38 cellular contexts compared by ENCODE assay signal in genomic region chr17:28530926-28531325, GRCh38. TPM values are rescaled to one million over a fixed set of nuclear protein-coding genes. Genes with fewer than 3 reads are reported as not detected.
"Had no signal": no experiment of that assay in that cellular context is flagged by ENCODE, and none has a peak within 500 bp of the region (broad histone marks: within the 10 kb centered on the region; RNA-seq: fewer than 3 reads in every experiment).

No MANE protein-coding gene starts in this region.

- FAIRE-seq: endometrium, islet of Langerhans had no signal

- DNase-seq: cortex of kidney; effector memory CD8-positive, alpha-beta T cell; erythroblast; esophagus squamous epithelium; foreskin melanocyte; glutamatergic neuron; heart right ventricle; hippocampal formation; left cardiac atrium; mesenchymal stem cell; naive B cell; sigmoid colon; stimulated activated CD4-positive, alpha-beta T cell treated with anti-CD3 and anti-CD28 coated beads, Interleukin-2, amount 100 ng/mL, for 24 hours; stimulated activated CD4-positive, alpha-beta T cell treated with anti-CD3 and anti-CD28 coated beads, Interleukin-4, amount 100 ng/mL, for 24 hours; stimulated activated naive CD4-positive, alpha-beta T cell treated with Interleukin-2 at 50 U/mL for 16 hours; stomach; tibial artery had no signal

- H3K9me3 Mint-ChIP-seq: effector memory CD8-positive, alpha-beta T cell; mesothelial cell of epicardium; naive B cell; natural killer cell treated with Interleukin-12 subunit alpha and Interleukin-12 subunit beta and Interleukin-15 and Interleukin-18, amount 100 ng/mL, for 72 hours; neural crest cell; stimulated activated effector memory CD8-positive, alpha-beta T cell treated with anti-CD3 and anti-CD28 coated beads, Interleukin-12 subunit alpha, Interleukin-12 subunit beta, amount 100 ng/mL, for 72 hours; type B pancreatic cell had no signal

- H3K36me3 ChIP-seq: heart right ventricle, left lung, neutrophil, prostate gland, right atrium auricular region, sigmoid colon, stomach, tibial artery had no signal

- H3K36me3 Mint-ChIP-seq: mesothelial cell of epicardium; naive B cell; natural killer cell treated with Interleukin-12 subunit alpha and Interleukin-12 subunit beta and Interleukin-15 and Interleukin-18, amount 100 ng/mL, for 72 hours; stimulated activated effector memory CD8-positive, alpha-beta T cell treated with anti-CD3 and anti-CD28 coated beads, Interleukin-12 subunit alpha, Interleukin-12 subunit beta, amount 100 ng/mL, for 72 hours; type B pancreatic cell had no signal

- H3K79me2 ChIP-seq: parathyroid adenoma had no signal

- H3K9me3 ChIP-seq: esophagus squamous epithelium, heart right ventricle, left lung, mucosa of descending colon, neutrophil, prostate gland, right atrium auricular region, sigmoid colon, stomach, tibial artery had no signal

- H3K4me3 ChIP-seq: esophagus squamous epithelium, heart right ventricle, left lung, mucosa of descending colon, prostate gland, right atrium auricular region, sigmoid colon, stomach, tibial artery had no signal

- H3K4me1 Mint-ChIP-seq: neural crest cell had no signal

- H3K27ac Mint-ChIP-seq: mesothelial cell of epicardium; natural killer cell treated with Interleukin-12 subunit alpha and Interleukin-12 subunit beta and Interleukin-15 and Interleukin-18, amount 100 ng/mL, for 72 hours; stimulated activated effector memory CD8-positive, alpha-beta T cell treated with anti-CD3 and anti-CD28 coated beads, Interleukin-12 subunit alpha, Interleukin-12 subunit beta, amount 100 ng/mL, for 72 hours; type B pancreatic cell had no signal

- H3K4me3 Mint-ChIP-seq: effector memory CD8-positive, alpha-beta T cell; mesothelial cell of epicardium; naive B cell; natural killer cell treated with Interleukin-12 subunit alpha and Interleukin-12 subunit beta and Interleukin-15 and Interleukin-18, amount 100 ng/mL, for 72 hours; neural crest cell; stimulated activated effector memory CD8-positive, alpha-beta T cell treated with anti-CD3 and anti-CD28 coated beads, Interleukin-12 subunit alpha, Interleukin-12 subunit beta, amount 100 ng/mL, for 72 hours; type B pancreatic cell had no signal

- H2AFZ ChIP-seq: parathyroid adenoma had no signal

- H3K27me3 Mint-ChIP-seq: natural killer cell treated with Interleukin-12 subunit alpha and Interleukin-12 subunit beta and Interleukin-15 and Interleukin-18, amount 100 ng/mL, for 72 hours; type B pancreatic cell had no signal

- H3K9ac ChIP-seq: parathyroid adenoma had no signal

- H3K4me1 ChIP-seq: heart right ventricle, left lung, parathyroid adenoma, right atrium auricular region, sigmoid colon had no signal

- H3K27ac ChIP-seq: heart right ventricle, left lung, neutrophil, parathyroid adenoma, prostate gland, right atrium auricular region, sigmoid colon, stomach, tibial artery had no signal

- H3K27me3 ChIP-seq: left lung, neutrophil, right atrium auricular region had no signal

RNA-seq across cellular contexts. Expression of gene FOXN1, which starts 24.8 kb away (rescaled TPM):
- total RNA-seq: dermis microvascular lymphatic vessel endothelial cell; heart right ventricle; kidney epithelial cell; left cardiac atrium; lung microvascular endothelial cell; natural killer cell treated with Interleukin-12 subunit alpha and Interleukin-12 subunit beta and Interleukin-15 and Interleukin-18, amount 100 ng/mL, for 72 hours; neural crest cell; omental fat pad; right atrium auricular region; sigmoid colon; skeletal muscle tissue; subcutaneous adipose tissue; temporal lobe had no signal

RNA-seq across cellular contexts. Expression of gene SLC13A2, which starts 57.5 kb away (rescaled TPM):
- total RNA-seq: dermis microvascular lymphatic vessel endothelial cell; esophagus squamous epithelium; heart right ventricle; kidney epithelial cell; left cardiac atrium; left lung; lung microvascular endothelial cell; mesothelial cell of epicardium; natural killer cell treated with Interleukin-12 subunit alpha and Interleukin-12 subunit beta and Interleukin-15 and Interleukin-18, amount 100 ng/mL, for 72 hours; neural crest cell; omental fat pad; right atrium auricular region; skeletal muscle tissue; subcutaneous adipose tissue; temporal lobe; urinary bladder had no signal
